8 cellular contexts compared by ENCODE assay signal in the genomic region with DNA sequence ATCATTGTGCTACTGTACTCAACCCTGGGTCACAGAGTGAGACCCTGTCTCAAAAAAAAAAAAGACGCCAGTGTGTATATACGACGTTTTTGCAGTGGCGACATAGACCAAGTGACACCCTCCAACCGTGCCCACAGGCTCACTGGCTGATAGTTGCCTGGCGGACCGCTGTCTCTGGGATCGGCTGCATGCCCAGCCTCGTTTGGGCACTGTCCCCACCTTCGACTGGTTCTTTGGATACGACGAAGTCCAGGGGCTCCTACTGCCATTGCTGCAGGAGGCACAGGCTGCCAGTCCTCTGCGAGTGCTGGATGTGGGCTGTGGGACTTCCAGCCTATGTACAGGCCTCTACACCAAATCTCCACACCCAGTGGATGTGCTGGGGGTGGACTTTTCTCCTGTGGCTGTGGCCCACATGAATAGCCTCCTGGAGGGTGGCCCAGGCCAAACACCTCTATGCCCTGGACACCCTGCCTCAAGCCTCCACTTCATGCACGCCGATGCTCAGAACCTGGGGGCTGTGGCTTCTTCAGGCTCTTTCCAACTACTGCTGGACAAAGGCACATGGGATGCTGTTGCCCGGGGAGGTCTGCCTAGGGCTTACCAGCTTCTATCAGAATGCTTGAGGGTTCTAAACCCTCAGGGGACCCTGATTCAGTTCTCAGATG. TPM values are rescaled to one million over a fixed set of nuclear protein-coding genes. Genes with fewer than 3 reads are reported as not detected.
DNase-seq lines count a peak whose midpoint lies in the region; ATAC-seq and TF ChIP-seq lines count a peak whose summit lies in the region.

No MANE protein-coding gene starts in this region.

- 62 to 63% methylated on average over 16 of the region's 16 CpGs for WGBS in ectodermal cell, 2 experiments

- peak overlapping the region; percentile 82 to 98 (median 96) for H3K27ac Mint-ChIP-seq in CD4-positive, alpha-beta memory T cell
- peak overlapping the region; percentile 98 for H3K27ac Mint-ChIP-seq in neural crest cell (ENCODE audit: unreplicated experiment)

- DNase-seq in CD4-positive, alpha-beta memory T cell = no peak
- DNase-seq in neural crest cell (ENCODE audit: low read depth, low spot score) (no peak), DMS153 (lab: John Stamatoyannopoulos, UW) (no peak), glomerular visceral epithelial cell (ENCODE audit: extremely low spot score) (no peak)
- DNase-seq in activated CD4-positive, CD25-positive, alpha-beta regulatory T cell treated with anti-CD3 and anti-CD28 coated beads, Interleukin-2, amount 50 U/mL, for 72 hours = no peak

- no peaks in the 10 kb centered on the region for H3K27me3 Mint-ChIP-seq in CD4-positive, alpha-beta memory T cell
- peaks cover 6% of the 10 kb centered on the region for H3K27me3 Mint-ChIP-seq in neural crest cell (ENCODE audit: low read depth)

- TF ChIP-seq CTCF in OCI-LY3 (IDR thresholded peaks at IDR 0.05; ENCODE audit: low read depth, low read length) = no peak
- no peak for TF ChIP-seq CTCF in neural crest cell (conservative IDR thresholded peaks at IDR 0.05)

- peak overlapping the region; percentile 88 to 97 for H3K4me3 ChIP-seq in CD4-positive, alpha-beta memory T cell (ENCODE audit: low read length in 2 of 2)
- H3K4me3 ChIP-seq in OCI-LY3 (ENCODE audit: low read length) (peak overlapping the region; percentile 88), ectodermal cell (ENCODE audit: insufficient read depth, low read depth, low read length) (peak overlapping the region; percentile 97)

- H3K4me1 ChIP-seq in CD4-positive, alpha-beta memory T cell (ENCODE audit: insufficient read depth, low read length) = peaks cover 53% of the 10 kb centered on the region
- H3K4me1 ChIP-seq in OCI-LY3 (ENCODE audit: low read length) (peaks cover 23% of the 10 kb centered on the region), ectodermal cell (ENCODE audit: control insufficient read depth, insufficient read depth, low read length) (peaks cover 14% of the 10 kb centered on the region)

- H3K27me3 ChIP-seq in CD4-positive, alpha-beta memory T cell (ENCODE audit: insufficient read depth, low read length) = no peaks in the 10 kb centered on the region
- H3K27me3 ChIP-seq in OCI-LY3 (ENCODE audit: low read depth, low read length) (no peaks in the 10 kb centered on the region), ectodermal cell (ENCODE audit: control insufficient read depth, insufficient read depth, low read length, poor library complexity, severe bottlenecking) (no peaks in the 10 kb centered on the region)

- no peaks in the 10 kb centered on the region for H3K9me3 ChIP-seq in CD4-positive, alpha-beta memory T cell (ENCODE audit: control insufficient read depth in 1 of 2, low read length in 2 of 2)
- H3K9me3 ChIP-seq in OCI-LY3 (ENCODE audit: insufficient read depth, low read length) (no peaks in the 10 kb centered on the region), ectodermal cell (ENCODE audit: control insufficient read depth, low read length) (no peaks in the 10 kb centered on the region)

- intact Hi-C loops in CD4-positive, alpha-beta memory T cell (cut with micrococcal nuclease) = no loop called here

- no peak overlapping the region for H2AFZ ChIP-seq in OCI-LY3 (ENCODE audit: low read depth, low read length)

- H3K36me3 ChIP-seq in CD4-positive, alpha-beta memory T cell (ENCODE audit: insufficient read depth, low read length) = peaks cover 15% of the 10 kb centered on the region
- H3K36me3 ChIP-seq in OCI-LY3 (replicated peaks; ENCODE audit: low read depth, low read length) = peaks cover 35% of the 10 kb centered on the region
- H3K36me3 ChIP-seq in ectodermal cell (ENCODE audit: control insufficient read depth, insufficient read depth, low read length) = peaks cover 8% of the 10 kb centered on the region

- peak overlapping the region; percentile 73 for H3K27ac ChIP-seq in CD4-positive, alpha-beta memory T cell (ENCODE audit: low read depth, low read length)
- H3K27ac ChIP-seq in OCI-LY3 (ENCODE audit: low read length) (peak overlapping the region; percentile 85), ectodermal cell (ENCODE audit: insufficient read depth, low read depth, low read length, poor library complexity, severe bottlenecking) (no peak overlapping the region)

- peaks cover 17 to 67% (median 40%) of the 10 kb centered on the region in 4 donors for H3K4me1 Mint-ChIP-seq in CD4-positive, alpha-beta memory T cell
- H3K4me1 Mint-ChIP-seq in neural crest cell = peaks cover 49% of the 10 kb centered on the region

- H3K9ac ChIP-seq in OCI-LY3 (ENCODE audit: low read length) = peak overlapping the region; percentile 95

- ATAC-seq in GM19467 (IDR thresholded peaks at IDR 0.05; ENCODE audit: unreplicated experiment) = no peak

- peak overlapping the region; percentile 92 to 98 (median 96) for H3K4me3 Mint-ChIP-seq in CD4-positive, alpha-beta memory T cell
- peak overlapping the region; percentile 100 for H3K4me3 Mint-ChIP-seq in neural crest cell

- H3K4me2 ChIP-seq in OCI-LY3 (ENCODE audit: low read length) = peak overlapping the region; percentile 90

- no peaks in the 10 kb centered on the region for H3K9me3 Mint-ChIP-seq in CD4-positive, alpha-beta memory T cell
- no peaks in the 10 kb centered on the region for H3K9me3 Mint-ChIP-seq in neural crest cell

- CTCF ChIA-PET in CD4-positive, alpha-beta memory T cell (lab: Charles Lee; ENCODE audit: partially characterized antibody) = interaction anchor here (0.6 to 10.4 kb wide), 5 partner anchors 54 to 274 kb away, joined by 3 to 86 read pairs (median 6); a partner anchor contains a TSS

- H3K36me3 Mint-ChIP-seq in CD4-positive, alpha-beta memory T cell = peaks cover 8 to 41% of the 10 kb centered on the region in 2 donors
- peaks cover 15% of the 10 kb centered on the region for H3K36me3 Mint-ChIP-seq in neural crest cell (ENCODE audit: low read depth)

- H3K79me2 ChIP-seq in OCI-LY3 (ENCODE audit: low read length) = peaks cover 72% of the 10 kb centered on the region

- POLR2A ChIA-PET in CD4-positive, alpha-beta memory T cell (lab: Charles Lee; ENCODE audit: partially characterized antibody) = interaction anchor here (0.6 to 19.7 kb wide), 30 partner anchors 10 to 215 kb away, joined by 3 to 494 read pairs (median 19); a partner anchor contains a TSS

- no peaks in the 10 kb centered on the region for H4K20me1 ChIP-seq in OCI-LY3 (ENCODE audit: insufficient read depth, low read length)

RNA-seq across cellular contexts. Expression of a gene that starts 1.3 kb away (rescaled TPM):
- 10 to 100 TPM; 31.4 to 32.3 TPM for total RNA-seq in CD4-positive, alpha-beta memory T cell
- 1 to 10 TPM; 3.0 to 3.8 TPM for polyA plus RNA-seq in CD4-positive, alpha-beta memory T cell
- polyA plus RNA-seq in ectodermal cell (2013, experiment 1 of 4) = 50.4 TPM
- polyA plus RNA-seq in ectodermal cell (2013, experiment 2 of 4) = 51.7 TPM
- 181 TPM for polyA plus RNA-seq in ectodermal cell (2013, experiment 3 of 4)
- 111 TPM for polyA plus RNA-seq in ectodermal cell (2013, experiment 4 of 4)
- 57.0 and 60.0 TPM in 2 replicates for total RNA-seq in neural crest cell

RNA-seq across cellular contexts. Expression of a gene that starts 1.4 kb away (rescaled TPM):
- total RNA-seq in CD4-positive, alpha-beta memory T cell = 10 to 100 TPM; 48.9 to 53.1 TPM
- polyA plus RNA-seq in CD4-positive, alpha-beta memory T cell = 10 to 100 TPM; 77.8 to 94.9 TPM
- polyA plus RNA-seq in ectodermal cell (2013, experiment 1 of 4) = 89.1 TPM
- 94.0 TPM for polyA plus RNA-seq in ectodermal cell (2013, experiment 2 of 4)
- 104 TPM for polyA plus RNA-seq in ectodermal cell (2013, experiment 3 of 4)
- polyA plus RNA-seq in ectodermal cell (2013, experiment 4 of 4) = 112 TPM
- total RNA-seq in neural crest cell = 97.4 and 115 TPM in 2 replicates

RNA-seq across cellular contexts. Expression of a gene that starts 5.1 kb away (rescaled TPM):
- total RNA-seq in CD4-positive, alpha-beta memory T cell = 1 to 10 TPM; 7.2 to 8.5 TPM
- polyA plus RNA-seq in CD4-positive, alpha-beta memory T cell = 10 to 100 TPM; 10.7 to 12.1 TPM
- polyA plus RNA-seq in ectodermal cell (2013, experiment 1 of 4) = 11.2 TPM
- polyA plus RNA-seq in ectodermal cell (2013, experiment 2 of 4) = 11.0 TPM
- 11.9 TPM for polyA plus RNA-seq in ectodermal cell (2013, experiment 3 of 4)
- 11.4 TPM for polyA plus RNA-seq in ectodermal cell (2013, experiment 4 of 4)
- 15.0 and 15.6 TPM in 2 replicates for total RNA-seq in neural crest cell

RNA-seq across cellular contexts. Expression of a gene that starts 5.7 kb away (rescaled TPM):
- 10 to 100 TPM; 26.7 to 28.6 TPM for total RNA-seq in CD4-positive, alpha-beta memory T cell
- polyA plus RNA-seq in CD4-positive, alpha-beta memory T cell = 1 to 10 TPM; 2.4 to 2.7 TPM
- polyA plus RNA-seq in ectodermal cell (2013, experiment 1 of 4) = 2.6 TPM
- polyA plus RNA-seq in ectodermal cell (2013, experiment 2 of 4) = 4.5 TPM
- 2.4 TPM for polyA plus RNA-seq in ectodermal cell (2013, experiment 3 of 4)
- polyA plus RNA-seq in ectodermal cell (2013, experiment 4 of 4) = 4.3 TPM
- total RNA-seq in neural crest cell = 7.0 and 7.8 TPM in 2 replicates

RNA-seq across cellular contexts. Expression of a gene that starts 12.5 kb away (rescaled TPM):
- total RNA-seq in CD4-positive, alpha-beta memory T cell = 100 to 1,000 TPM; 178 to 185 TPM
- 100 to 1,000 TPM; 150 to 181 TPM for polyA plus RNA-seq in CD4-positive, alpha-beta memory T cell
- 122 TPM for polyA plus RNA-seq in ectodermal cell (2013, experiment 1 of 4)
- 127 TPM for polyA plus RNA-seq in ectodermal cell (2013, experiment 2 of 4)
- polyA plus RNA-seq in ectodermal cell (2013, experiment 3 of 4) = 107 TPM
- 120 TPM for polyA plus RNA-seq in ectodermal cell (2013, experiment 4 of 4)
- 103 and 113 TPM in 2 replicates for total RNA-seq in neural crest cell
